Comparison of ENCODE assay signal across 8 cellular contexts in genomic region chr21:46458315-46459023, GRCh38. TPM values are rescaled to one million over a fixed set of nuclear protein-coding genes. Genes with fewer than 3 reads are reported as not detected.
DNase-seq lines count a peak whose midpoint lies in the region; ATAC-seq and TF ChIP-seq lines count a peak whose summit lies in the region.

A gene with protein sequence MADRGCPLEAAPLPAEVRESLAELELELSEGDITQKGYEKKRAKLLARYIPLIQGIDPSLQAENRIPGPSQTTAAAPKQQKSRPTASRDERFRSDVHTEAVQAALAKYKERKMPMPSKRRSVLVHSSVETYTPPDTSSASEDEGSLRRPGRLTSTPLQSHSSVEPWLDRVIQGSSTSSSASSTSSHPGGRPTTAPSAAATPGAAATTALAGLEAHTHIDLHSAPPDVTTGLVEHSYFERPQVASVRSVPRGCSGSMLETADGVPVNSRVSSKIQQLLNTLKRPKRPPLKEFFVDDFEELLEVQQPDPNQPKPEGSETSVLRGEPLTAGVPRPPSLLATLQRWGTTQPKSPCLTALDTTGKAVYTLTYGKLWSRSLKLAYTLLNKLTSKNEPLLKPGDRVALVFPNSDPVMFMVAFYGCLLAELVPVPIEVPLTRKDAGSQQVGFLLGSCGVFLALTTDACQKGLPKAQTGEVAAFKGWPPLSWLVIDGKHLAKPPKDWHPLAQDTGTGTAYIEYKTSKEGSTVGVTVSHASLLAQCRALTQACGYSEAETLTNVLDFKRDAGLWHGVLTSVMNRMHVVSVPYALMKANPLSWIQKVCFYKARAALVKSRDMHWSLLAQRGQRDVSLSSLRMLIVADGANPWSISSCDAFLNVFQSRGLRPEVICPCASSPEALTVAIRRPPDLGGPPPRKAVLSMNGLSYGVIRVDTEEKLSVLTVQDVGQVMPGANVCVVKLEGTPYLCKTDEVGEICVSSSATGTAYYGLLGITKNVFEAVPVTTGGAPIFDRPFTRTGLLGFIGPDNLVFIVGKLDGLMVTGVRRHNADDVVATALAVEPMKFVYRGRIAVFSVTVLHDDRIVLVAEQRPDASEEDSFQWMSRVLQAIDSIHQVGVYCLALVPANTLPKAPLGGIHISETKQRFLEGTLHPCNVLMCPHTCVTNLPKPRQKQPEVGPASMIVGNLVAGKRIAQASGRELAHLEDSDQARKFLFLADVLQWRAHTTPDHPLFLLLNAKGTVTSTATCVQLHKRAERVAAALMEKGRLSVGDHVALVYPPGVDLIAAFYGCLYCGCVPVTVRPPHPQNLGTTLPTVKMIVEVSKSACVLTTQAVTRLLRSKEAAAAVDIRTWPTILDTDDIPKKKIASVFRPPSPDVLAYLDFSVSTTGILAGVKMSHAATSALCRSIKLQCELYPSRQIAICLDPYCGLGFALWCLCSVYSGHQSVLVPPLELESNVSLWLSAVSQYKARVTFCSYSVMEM (N-terminal part only) (plus strand): TSS chr21:46458891. CDS start chr21:46459132, 241 bp downstream.

- TF ChIP-seq CTCF in Peyer's patch (IDR thresholded peaks at IDR 0.05): no peak

- H3K36me3 ChIP-seq in KOPT-K1 (ENCODE audit: insufficient read depth, low read length) (peaks cover 42% of the 10 kb centered on the region), Peyer's patch (peaks cover 0 to 8% (median 0%) of the 10 kb centered on the region in 3 donors), muscle layer of colon (ENCODE audit: insufficient read depth, low read length) (no peaks in the 10 kb centered on the region)

- ATAC-seq in GM21825 (IDR thresholded peaks at IDR 0.05; ENCODE audit: unreplicated experiment): peak; percentile 87
- ATAC-seq in esophagus mucosa: peak; percentile 96

- peak within 1 kb of the TSS; percentile 66 for H3K9ac ChIP-seq in muscle layer of colon (ENCODE audit: low read length)

- peak; percentile 91 for DNase-seq in DMS79 treated with DMSO at 0.1 percent for 48 hours (lab: John Stamatoyannopoulos, UW)
- DNase-seq in Peyer's patch: peak; percentile 89 to 97 (median 97)
- DNase-seq in activated T-cell treated with anti-CD3 and anti-CD28 coated beads, Interleukin-2, amount 50 U/mL, for 48 hours: peak; percentile 93 to 95
- peak; percentile 86 to 87 for DNase-seq in stimulated activated CD8-positive, alpha-beta memory T cell treated with anti-CD3 and anti-CD28 coated beads, Interleukin-7, amount 100 ng/mL, for 1 hour (ENCODE audit: low read depth in 2 of 2)

- peaks cover 0 to 38% (median 6%) of the 10 kb centered on the region in 4 donors for H3K4me1 ChIP-seq in Peyer's patch
- peaks cover 54% of the 10 kb centered on the region for H3K4me1 ChIP-seq in muscle layer of colon (ENCODE audit: insufficient read depth, low read length)

- H3K4me3 ChIP-seq in Peyer's patch: peak within 1 kb of the TSS; percentile 99 to 100 (median 100)
- peak within 1 kb of the TSS; percentile 88 to 93 for H3K4me3 ChIP-seq in muscle layer of colon (ENCODE audit: low read depth in 1 of 2, low read length in 2 of 2)

- TF ChIP-seq POLR2A in Peyer's patch (IDR thresholded peaks at IDR 0.05): peak; percentile 81 to 90

- H3K27ac ChIP-seq in KOPT-K1 (ENCODE audit: low read depth, low read length, poor library complexity, severe bottlenecking): peak within 1 kb of the TSS; percentile 94
- peak within 1 kb of the TSS; percentile 90 to 96 (median 92) for H3K27ac ChIP-seq in Peyer's patch
- peak within 1 kb of the TSS; percentile 90 for H3K27ac ChIP-seq in muscle layer of colon (ENCODE audit: low read depth, low read length)

- no peaks in the 10 kb centered on the region for H3K27me3 ChIP-seq in Peyer's patch
- H3K27me3 ChIP-seq in muscle layer of colon (ENCODE audit: control insufficient read depth in 1 of 2, insufficient read depth in 2 of 2, low read length in 2 of 2): no peaks in the 10 kb centered on the region

- H3K9me3 ChIP-seq in KOPT-K1 (ENCODE audit: insufficient read depth, low read length, poor library complexity, severe bottlenecking): no peaks in the 10 kb centered on the region
- no peaks in the 10 kb centered on the region for H3K9me3 ChIP-seq in Peyer's patch
- no peaks in the 10 kb centered on the region for H3K9me3 ChIP-seq in muscle layer of colon (ENCODE audit: low read length)

RNA-seq across cellular contexts. Expression of the gene that starts here (rescaled TPM):
- 100 to 1,000 TPM in 1 of 4 donors, 10 to 100 TPM in 3; 69.9 to 108 (median 85.3) TPM for total RNA-seq in Peyer's patch
- 25.5 TPM for total RNA-seq in esophagus mucosa

Comparison
In these comparisons a context has a peak if more than half of its experiments do, and no peak if none do; other contexts are left out.
1. Peak in every context shown above with its lines: DNase-seq, ATAC-seq, H3K4me3 ChIP-seq and H3K27ac ChIP-seq.